In genomic region chr1:146891355-146891754, GRCh38 we compare ENCODE assay signal across 4 cellular contexts. TPM values are rescaled to one million over a fixed set of nuclear protein-coding genes. Genes with fewer than 3 reads are reported as not detected.
DNase-seq lines count a peak whose midpoint lies in the region; ATAC-seq, FAIRE-seq and TF ChIP-seq lines count a peak whose summit lies in the region.
"Not testable (repeated sequence)": the region's sequence is repeated elsewhere in the genome, so short reads cannot be mapped to it uniquely, and the experiment has no call there.

No MANE protein-coding gene starts in this region.

- not testable (repeated sequence) for H3K4me1 ChIP-seq in K562 (replicated peaks in 1 of 2; ENCODE audit: control insufficient read depth in 2 of 2, insufficient read depth in 2 of 2, low read length in 2 of 2); endothelial cell of umbilical vein (ENCODE audit: control insufficient read depth, extremely low read depth, insufficient read depth, low read length); right lobe of liver; aorta (ENCODE audit: control insufficient read depth in 1 of 2, insufficient read depth in 2 of 2, low read length in 2 of 2)

- not testable (repeated sequence) for BruUV-seq in K562 (replicated peaks; lab: Mats Ljungman, UMichigan); endothelial cell of umbilical vein (replicated peaks; lab: Mats Ljungman, UMichigan)

- not testable (repeated sequence) for DNase-seq in K562 (ENCODE audit: extremely low read depth in 1 of 4, low spot score in 3 of 4); endothelial cell of umbilical vein (ENCODE audit: low read depth, low spot score); right lobe of liver; aorta

- H3K4me3 ChIP-seq in K562; endothelial cell of umbilical vein (replicated peaks in 1 of 3; ENCODE audit: insufficient read depth in 1 of 3, low read depth in 1 of 3, low read length in 3 of 3); right lobe of liver; aorta (ENCODE audit: low read length in 2 of 2): not testable (repeated sequence)

- POLR2A ChIA-PET in K562 (lab: Yijun Ruan, JAX); endothelial cell of umbilical vein (lab: Charles Lee): not testable (repeated sequence)

- not testable (repeated sequence) for TF ChIP-seq RAD21 in K562 (CRISPR knock-in tag; conservative IDR thresholded peaks at IDR 0.05 in 1 of 2, IDR thresholded peaks at IDR 0.05 in 1 of 2)

- in situ Hi-C loops in K562 (cut with MboI) = not testable (repeated sequence)

- not testable (repeated sequence) for TF ChIP-seq EP300 in K562 (IDR thresholded peaks at IDR 0.05; ENCODE audit: low read length)

- H3K79me2 ChIP-seq in K562 (ENCODE audit: control insufficient read depth, insufficient read depth, low read length); endothelial cell of umbilical vein (ENCODE audit: control insufficient read depth, insufficient read depth, low read length): not testable (repeated sequence)

- intact Hi-C loops in K562 (cut with micrococcal nuclease); endothelial cell of umbilical vein (cut with micrococcal nuclease); right lobe of liver (cut with DNase I); aorta (cut with DNase I): not testable (repeated sequence)

- not testable (repeated sequence) for ATAC-seq in K562
- ATAC-seq in right lobe of liver (peak; percentile 25 to 60 (median 42)), aorta (ENCODE audit: low FRiP score) (peak; percentile 38)

- H3K27ac ChIP-seq in K562 (ENCODE audit: extremely low read depth, low read depth, low read length); endothelial cell of umbilical vein (ENCODE audit: insufficient read depth, low read depth, low read length); right lobe of liver; aorta (ENCODE audit: low read depth in 1 of 2, low read length in 2 of 2): not testable (repeated sequence)

- not testable (repeated sequence) for H3K27me3 ChIP-seq in K562 (ENCODE audit: control insufficient read depth in 2 of 2, insufficient read depth in 2 of 2, low read length in 2 of 2); endothelial cell of umbilical vein (ENCODE audit: control insufficient read depth in 2 of 2, insufficient read depth in 2 of 2, low read length in 2 of 2); right lobe of liver; aorta (ENCODE audit: control insufficient read depth in 1 of 2, insufficient read depth in 2 of 2, low read length in 1 of 2)

- H2AFZ ChIP-seq in K562 (ENCODE audit: low read depth, low read length); endothelial cell of umbilical vein (ENCODE audit: low read depth, low read length): not testable (repeated sequence)

- H3K9me1 ChIP-seq in K562 (ENCODE audit: control insufficient read depth, insufficient read depth, low read length); endothelial cell of umbilical vein (replicated peaks; ENCODE audit: control insufficient read depth, extremely low read depth, insufficient read depth, low read length): not testable (repeated sequence)

- CTCF ChIA-PET in K562 (lab: Yijun Ruan, JAX; ENCODE audit: low intra/inter-chr PET ratio); endothelial cell of umbilical vein (lab: Charles Lee): not testable (repeated sequence)

- not testable (repeated sequence) for H3K9ac ChIP-seq in K562 (ENCODE audit: insufficient read depth in 1 of 2, low read depth in 2 of 2, low read length in 2 of 2); endothelial cell of umbilical vein (replicated peaks; ENCODE audit: extremely low read depth, insufficient read depth, low read length)

- not testable (repeated sequence) for H4K20me1 ChIP-seq in K562 (replicated peaks; ENCODE audit: control insufficient read depth, insufficient read depth, low read length); endothelial cell of umbilical vein (replicated peaks; ENCODE audit: control insufficient read depth, extremely low read depth, insufficient read depth, low read length)

- dilution Hi-C loops in endothelial cell of umbilical vein (cut with MboI; ENCODE audit: extremely low pct_ligation_motif_present, low sequenced_read_pairs) = not testable (repeated sequence)

- not testable (repeated sequence) for H3K4me2 ChIP-seq in K562 (ENCODE audit: insufficient read depth, low read length); endothelial cell of umbilical vein (ENCODE audit: insufficient read depth, low read length)

- FAIRE-seq in K562 (lab: Jason Lieb, UNC) = peak; percentile 15
- FAIRE-seq in endothelial cell of umbilical vein (lab: Jason Lieb, UNC) = peak; percentile 81

- no CpG with 5 or more reads among the region's 4 CpGs for WGBS in K562 (ENCODE audit: insufficient coverage, low coverage, missing lambda C conversion rate)
- 72% methylated on average over 3 of the region's 4 CpGs for WGBS in right lobe of liver (ENCODE audit: insufficient coverage, low coverage, low lambda C conversion rate, missing lambda C conversion rate)
- WGBS in aorta, 2 donors = 43 to 78% methylated on average over 1 to 2 of the region's 4 CpGs

- not testable (repeated sequence) for TF ChIP-seq CTCF in K562 (IDR thresholded peaks at IDR 0.05 in 2 of 3, conservative IDR thresholded peaks at IDR 0.05 in 1 of 3; ENCODE audit: insufficient read depth in 2 of 3, low read depth in 1 of 3, low read length in 3 of 3); endothelial cell of umbilical vein (IDR thresholded peaks at IDR 0.05; ENCODE audit: extremely low read depth in 1 of 2, insufficient read depth in 1 of 2, low read depth in 1 of 2, low read length in 2 of 2); right lobe of liver (IDR thresholded peaks at IDR 0.05)

- not testable (repeated sequence) for TF ChIP-seq POLR2A in K562 (conservative IDR thresholded peaks at IDR 0.05); endothelial cell of umbilical vein (IDR thresholded peaks at IDR 0.05; ENCODE audit: low read depth, low read length); right lobe of liver (IDR thresholded peaks at IDR 0.05)

- H3K9me3 ChIP-seq in K562 (replicated peaks; ENCODE audit: control insufficient read depth, insufficient read depth, low read depth, low read length); endothelial cell of umbilical vein (replicated peaks; ENCODE audit: control insufficient read depth, insufficient read depth, low read length); right lobe of liver; aorta (ENCODE audit: control insufficient read depth, low read length): not testable (repeated sequence)

- H3K36me3 ChIP-seq in K562 (ENCODE audit: control insufficient read depth, insufficient read depth, low read length); endothelial cell of umbilical vein (ENCODE audit: control insufficient read depth in 2 of 2, extremely low read depth in 1 of 2, insufficient read depth in 2 of 2, low read length in 2 of 2); right lobe of liver; aorta (ENCODE audit: control insufficient read depth in 1 of 2, insufficient read depth in 2 of 2, low read length in 1 of 2): not testable (repeated sequence)

RNA-seq across cellular contexts. Expression of gene NBPF12, which starts 46.8 kb away (rescaled TPM):
- 33.2 and 60.2 TPM in 2 replicates for total RNA-seq in K562 (2011; cell fraction: chromatin; rRNA removed; ENCODE audit: low replicate concordance)
- 13.7 and 16.4 TPM in 2 replicates for total RNA-seq in K562 (2011; cell fraction: nucleolus; rRNA removed)
- 24.0 and 29.4 TPM in 2 replicates for total RNA-seq in K562 (2011; cell fraction: nucleoplasm; rRNA removed)
- total RNA-seq in K562 (2014; rRNA removed) = 5.1 and 7.2 TPM in 2 replicates
- total RNA-seq in K562 (2014; rRNA removed; fragmentation: Illumina TruSeq; extraction: Trizol) = 8.2 and 9.2 TPM in 2 replicates
- total RNA-seq in K562 (2015; rRNA removed; fragmentation: Illumina TruSeq; extraction: Trizol) = 9.0 and 9.1 TPM in 2 replicates
- 5.5 and 6.7 TPM in 2 replicates for total RNA-seq in K562 (2021)
- polyA plus RNA-seq in K562 (2011; rRNA removed) = 12.1 and 14.5 TPM in 2 replicates
- polyA plus RNA-seq in K562 (2011; cell fraction: cytosol; rRNA removed) = 3.8 and 5.0 TPM in 2 replicates
- 45.2 and 49.7 TPM in 2 replicates for polyA plus RNA-seq in K562 (2011; cell fraction: nucleus; rRNA removed)
- 7.6 and 9.3 TPM in 2 replicates for polyA plus RNA-seq in K562 (2012)
- 10.7 and 10.9 TPM in 2 replicates for polyA plus RNA-seq in K562 (2014; fragmentation: Illumina TruSeq; extraction: Trizol)
- 1 to 10 TPM; 2.4 to 3.0 TPM for polyA plus RNA-seq in K562 (2014; fragmentation: Nextera tagmentation; extraction: Ambion mirVana)
- 7.7 and 9.5 TPM in 2 replicates for polyA plus RNA-seq in K562 (2014; rRNA removed)
- 9.4 and 10.3 TPM in 2 replicates for polyA minus RNA-seq in K562 (2011; rRNA and poly(A)+ RNA removed)
- polyA minus RNA-seq in K562 (2011; cell fraction: cytosol; rRNA and poly(A)+ RNA removed) = 3.4 and 3.7 TPM in 2 replicates
- polyA minus RNA-seq in K562 (2011; cell fraction: nucleus; rRNA and poly(A)+ RNA removed) = 13.1 and 18.0 TPM in 2 replicates
- 9.1 and 10.7 TPM in 2 replicates for total RNA-seq in endothelial cell of umbilical vein
- 5.6 and 6.3 TPM in 2 replicates for polyA plus RNA-seq in endothelial cell of umbilical vein
- polyA plus RNA-seq in endothelial cell of umbilical vein (2011; cell fraction: cytosol; rRNA removed) = 2.8 and 3.4 TPM in 2 replicates
- 48.8 and 51.0 TPM in 2 replicates for polyA plus RNA-seq in endothelial cell of umbilical vein (2011; cell fraction: nucleus; rRNA removed)
- 4.1 and 5.9 TPM in 2 replicates for polyA plus RNA-seq in endothelial cell of umbilical vein (2012)
- 8.0 and 9.9 TPM in 2 replicates for polyA minus RNA-seq in endothelial cell of umbilical vein
- 2.9 TPM for polyA minus RNA-seq in endothelial cell of umbilical vein (2011; cell fraction: cytosol; rRNA and poly(A)+ RNA removed)
- polyA minus RNA-seq in endothelial cell of umbilical vein (2011; cell fraction: nucleus; rRNA and poly(A)+ RNA removed) = 12.6 and 18.7 TPM in 2 replicates
- 10 to 100 TPM in 4 of 6 experiments, 1 to 10 TPM in 2; 5.1 to 18.9 (median 15.3) TPM for total RNA-seq in right lobe of liver
- 10 to 100 TPM; 14.1 to 16.9 TPM for total RNA-seq in aorta
- polyA plus RNA-seq in aorta = 1 to 10 TPM; 3.4 to 7.7 TPM
